8 cellular contexts compared by ENCODE assay signal in the genomic region with DNA sequence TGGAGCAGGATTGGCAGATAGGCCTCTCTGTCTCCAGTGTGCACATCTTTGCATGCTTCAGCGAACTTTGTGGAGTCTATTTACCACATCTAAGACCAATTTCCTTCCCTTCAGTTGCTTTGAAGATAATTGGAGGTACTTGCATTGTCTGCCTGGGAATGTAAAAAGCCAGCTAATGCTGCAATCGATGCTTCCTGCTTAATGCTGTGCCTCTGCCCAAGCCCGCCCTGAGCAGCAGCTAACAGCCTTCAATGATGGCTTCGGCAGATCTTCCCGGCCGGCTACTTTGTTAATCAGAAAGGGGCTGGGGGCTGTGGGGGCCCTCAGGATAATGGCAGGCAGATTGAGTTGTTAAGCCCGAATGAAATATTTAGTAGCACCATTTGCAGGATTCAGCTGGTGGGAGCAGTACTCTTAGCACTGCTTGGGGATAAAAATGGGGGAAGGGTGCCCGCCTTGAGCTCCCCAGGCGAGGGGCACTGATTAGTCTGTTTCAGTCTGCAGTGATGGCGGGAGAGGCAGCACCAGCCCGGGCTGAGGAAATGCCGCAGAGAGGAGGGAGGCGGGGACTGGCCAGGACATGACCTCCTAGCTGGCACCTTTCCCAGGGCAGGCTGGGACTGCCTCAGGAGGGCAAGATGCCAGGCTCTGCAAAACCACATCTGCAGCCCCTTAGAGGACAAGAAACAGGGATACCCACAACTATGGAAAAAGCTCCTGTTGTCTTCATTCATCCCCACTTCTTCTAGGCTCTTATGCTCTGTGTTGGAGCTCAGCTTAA.
DNase-seq lines count a peak whose midpoint lies in the region; ATAC-seq, FAIRE-seq and TF ChIP-seq lines count a peak whose summit lies in the region.

No MANE protein-coding gene starts in this region.

- TF ChIP-seq CTCF in bronchial epithelial cell (IDR thresholded peaks at IDR 0.05; ENCODE audit: insufficient read depth, low read length, severe bottlenecking) (no peak), lung (IDR thresholded peaks at IDR 0.05; ENCODE audit: control extremely low read depth, extremely low read depth) (no peak)

- H3K27ac ChIP-seq in BLaER1 (no peak overlapping the region), lung (ENCODE audit: low read depth in 1 of 2, low read length in 1 of 2) (no peak overlapping the region)

- DNase-seq in NCI-H2081 treated with DMSO at 0.1 percent for 48 hours (lab: John Stamatoyannopoulos, UW) = peak; percentile 77
- DNase-seq in bronchial epithelial cell (ENCODE audit: low read depth) = peak; percentile 12
- peak; percentile 84 for DNase-seq in lung (ENCODE audit: low spot score)
- no peak for DNase-seq in COLO668 (lab: John Stamatoyannopoulos, UW; ENCODE audit: unreplicated experiment)
- no peak for DNase-seq in GM19240 (ENCODE audit: insufficient read length, low spot score)
- DNase-seq in stimulated activated CD4-positive, alpha-beta T cell treated with anti-CD3 and anti-CD28 coated beads, Interleukin-2, amount 100 ng/mL, for 48 hours = no peak

- no peaks in the 10 kb centered on the region for H3K9me3 ChIP-seq in BLaER1
- H3K9me3 ChIP-seq in lung (ENCODE audit: control insufficient read depth in 2 of 2, insufficient read depth in 1 of 2, low read length in 1 of 2) = no peaks in the 10 kb centered on the region

- peak; percentile 87 for ATAC-seq in lung (ENCODE audit: insufficient read depth, low FRiP score)
- ATAC-seq in GM21390 (IDR thresholded peaks at IDR 0.05; ENCODE audit: unreplicated experiment) = no peak

- no peaks in the 10 kb centered on the region for H4K20me1 ChIP-seq in BLaER1

- WGBS in lung, 2 donors = 14 to 26% methylated on average over 13 of the region's 13 CpGs

- H3K4me2 ChIP-seq in BLaER1 = peak overlapping the region; percentile 89

- H3K9ac ChIP-seq in BLaER1 = no peak overlapping the region

- H3K4me1 ChIP-seq in BLaER1 = peaks cover 34% of the 10 kb centered on the region
- no peaks in the 10 kb centered on the region for H3K4me1 ChIP-seq in lung (ENCODE audit: control insufficient read depth in 2 of 2, insufficient read depth in 2 of 2, low read length in 2 of 2)

- H3K4me3 ChIP-seq in BLaER1 (peak overlapping the region; percentile 35; the same call in 1 of the 2 replicates), bronchial epithelial cell (ENCODE audit: low read depth, low read length) (no peak overlapping the region), lung (no peak overlapping the region)

- H3K36me3 ChIP-seq in BLaER1 (no peaks in the 10 kb centered on the region), bronchial epithelial cell (ENCODE audit: control insufficient read depth, insufficient read depth, low read length) (no peaks in the 10 kb centered on the region), lung (ENCODE audit: control insufficient read depth in 2 of 2, insufficient read depth in 2 of 2, low read length in 2 of 2) (no peaks in the 10 kb centered on the region)

- no peaks in the 10 kb centered on the region for H3K27me3 ChIP-seq in BLaER1
- H3K27me3 ChIP-seq in bronchial epithelial cell (ENCODE audit: control insufficient read depth, insufficient read depth, low read length) = no peaks in the 10 kb centered on the region
- H3K27me3 ChIP-seq in lung (ENCODE audit: control insufficient read depth, insufficient read depth) = no peaks in the 10 kb centered on the region

- FAIRE-seq in bronchial epithelial cell (lab: Jason Lieb, UNC) = no peak

Comparison
In these comparisons a context has a peak if more than half of its experiments do, and no peak if none do; other contexts are left out.
1. DNase-seq: peak in NCI-H2081 treated with DMSO at 0.1 percent for 48 hours (single experiment), bronchial epithelial cell (single experiment) and lung (single experiment); none in COLO668 (single experiment), GM19240 (single experiment) and stimulated activated CD4-positive, alpha-beta T cell treated with anti-CD3 and anti-CD28 coated beads, Interleukin-2, amount 100 ng/mL, for 48 hours (0 of 2).